ENCODE assay signal across 16 cellular contexts in the genomic region with DNA sequence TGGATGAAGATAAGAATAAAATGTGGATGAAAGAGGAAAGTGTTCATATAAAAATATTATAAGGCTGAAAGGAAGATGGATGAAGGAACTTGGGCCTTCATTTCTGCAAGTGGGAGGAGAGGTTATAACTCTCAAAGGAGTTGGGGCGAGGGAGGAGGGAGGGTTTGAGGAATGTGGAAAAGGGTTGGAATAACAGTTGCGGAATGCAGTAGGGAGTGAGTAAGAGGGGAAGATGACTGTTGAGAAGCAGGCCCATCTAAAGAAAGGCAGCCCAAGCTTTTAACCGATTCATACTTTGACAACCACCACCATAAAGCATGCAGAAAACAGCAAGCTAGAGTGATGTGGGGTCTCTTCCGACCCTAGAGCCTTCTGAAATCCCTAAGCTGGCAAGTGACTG. TPM values are rescaled to one million over a fixed set of nuclear protein-coding genes. Genes with fewer than 3 reads are reported as not detected.
A peak's percentile ranks its signal among the peaks of the same experiment; 100 is the strongest.
DNase-seq lines count a peak whose midpoint lies in the region; ATAC-seq, FAIRE-seq and TF ChIP-seq lines count a peak whose summit lies in the region.
"Had no signal": no experiment of that assay in that cellular context is flagged by ENCODE, and none has a peak within 500 bp of the region (broad histone marks: within the 10 kb centered on the region; RNA-seq: fewer than 3 reads in every experiment).

No MANE protein-coding gene starts in this region.

- H3K36me3 Mint-ChIP-seq in CD14-positive monocyte: peaks cover 0 to 1% of the 10 kb centered on the region in 2 donors
- H3K36me3 Mint-ChIP-seq: IgD-negative memory B cell had no signal

- H2BK5ac ChIP-seq in IMR-90 (ENCODE audit: low read depth, low read length, poor library complexity, severe bottlenecking) (peak overlapping the region; percentile 93), H1 (ENCODE audit: low read depth, low read length) (no peak overlapping the region)

- H2AK5ac ChIP-seq in IMR-90 (ENCODE audit: low read depth, low read length) (peak overlapping the region; percentile 50; the same call in 1 of the 2 replicates), H1 (ENCODE audit: low read depth, low read length) (no peak overlapping the region)

- H2AFZ ChIP-seq in IMR-90 (replicated peaks; ENCODE audit: low read length, poor library complexity): peak overlapping the region; percentile 78
- peak overlapping the region; percentile 91; the same call in 1 of the 2 replicates for H2AFZ ChIP-seq in H1 (ENCODE audit: low read length)

- H3K79me2 ChIP-seq in H1 (ENCODE audit: control insufficient read depth in 1 of 2, insufficient read depth in 2 of 2, low read length in 2 of 2): no peaks in the 10 kb centered on the region

- H3K27ac ChIP-seq in A549 (peak overlapping the region in 1 of 2 experiments; percentile 69; a peak in 3 of 6 replicates), IMR-90 (ENCODE audit: insufficient read depth, low read length) (peak overlapping the region; percentile 89), H1 (ENCODE audit: low read depth, low read length) (no peak overlapping the region), left lung (no peak overlapping the region)
- H3K27ac ChIP-seq: transverse colon had no signal

- H3K27me3 Mint-ChIP-seq in CD14-positive monocyte (ENCODE audit: low read depth in 3 of 3): peaks cover 1 to 2% (median 2%) of the 10 kb centered on the region in 3 donors
- H3K27me3 Mint-ChIP-seq: IgD-negative memory B cell had no signal

- TF ChIP-seq EP300 in A549 (IDR thresholded peaks at IDR 0.05) (no peak), H1 (IDR thresholded peaks at IDR 0.05; ENCODE audit: borderline replicate concordance in 1 of 2, low read depth in 2 of 2, low read length in 2 of 2) (no peak)

- H3K4me1 Mint-ChIP-seq in CD14-positive monocyte: peaks cover 23% of the 10 kb centered on the region
- H3K4me1 Mint-ChIP-seq: activated CD4-positive, alpha-beta memory T cell treated with anti-CD3 and anti-CD28 coated beads, Interleukin-2, amount 10 ng/mL, durations not matched to agents 7 days and 5 days had no signal

- H3K23ac ChIP-seq in IMR-90 (ENCODE audit: low read depth, low read length) (peak overlapping the region; percentile 93), H1 (ENCODE audit: insufficient read length) (no peak overlapping the region)

- H3K4me1 ChIP-seq in A549 (peaks cover 26% of the 10 kb centered on the region), IMR-90 (ENCODE audit: control insufficient read depth, insufficient read depth, low read length) (peaks cover 25% of the 10 kb centered on the region), H1 (replicated peaks in 1 of 4; ENCODE audit: control insufficient read depth in 3 of 4, insufficient read depth in 4 of 4, low read length in 3 of 4) (peaks cover 0 to 4% (median 0%) of the 10 kb centered on the region in 4 experiments; a peak in 3 of 7 replicates), left lung (peaks cover 0 to under 1% of the 10 kb centered on the region in 2 donors)
- H3K4me1 ChIP-seq: transverse colon had no signal

- H3K9me3 ChIP-seq in A549 (no peaks in the 10 kb centered on the region), IMR-90 (ENCODE audit: control insufficient read depth, insufficient read depth, low read length) (no peaks in the 10 kb centered on the region), H1 (ENCODE audit: insufficient read depth in 2 of 2, low read depth in 1 of 2, low read length in 1 of 2) (no peaks in the 10 kb centered on the region), left lung (no peaks in the 10 kb centered on the region)
- H3K9me3 ChIP-seq: adrenal gland, transverse colon had no signal

- peaks cover 0 to 5% of the 10 kb centered on the region in 2 experiments; a peak in 1 of 4 replicates for H3K79me1 ChIP-seq in IMR-90 (ENCODE audit: low read depth in 1 of 2, low read length in 2 of 2)
- no peaks in the 10 kb centered on the region for H3K79me1 ChIP-seq in H1 (ENCODE audit: low read depth, low read length)

- H3K23me2 ChIP-seq in H1 (ENCODE audit: low read depth, low read length): no peaks in the 10 kb centered on the region

- TF ChIP-seq CTCF in A549 (IDR thresholded peaks at IDR 0.05) (no peak), IMR-90 (conservative IDR thresholded peaks at IDR 0.05; ENCODE audit: low read depth, low read length) (no peak), H1 (IDR thresholded peaks at IDR 0.05; ENCODE audit: control extremely low read depth in 1 of 3, insufficient read depth in 1 of 3, low read depth in 1 of 3, low read length in 3 of 3) (no peak), left lung (IDR thresholded peaks at IDR 0.05) (no peak), CD14-positive monocyte (IDR thresholded peaks at IDR 0.05) (no peak), GM13977 (IDR thresholded peaks at IDR 0.05; ENCODE audit: extremely low read depth, insufficient read depth, missing control alignments) (no peak)

- peak overlapping the region; percentile 45 for H2AK9ac ChIP-seq in IMR-90 (replicated peaks; ENCODE audit: low read depth, low read length, poor library complexity)

- in situ Hi-C loops in IMR-90 (cut with MboI; ENCODE audit: low sequenced_read_pairs) (no loop called here), GM13977 (cut with MboI; ENCODE audit: low pct_unique_long_range_greater_than_20kb, low sequenced_read_pairs, unreplicated experiment) (no loop called here)

- H3K27me3 ChIP-seq in IMR-90 (ENCODE audit: control insufficient read depth, insufficient read depth, low read length) (no peaks in the 10 kb centered on the region), H1 (replicated peaks in 1 of 4; ENCODE audit: control insufficient read depth in 3 of 4, extremely low read depth in 1 of 4, insufficient read depth in 3 of 4, low read length in 3 of 4) (no peaks in the 10 kb centered on the region), left lung (no peaks in the 10 kb centered on the region)
- H3K27me3 ChIP-seq: adrenal gland, transverse colon had no signal

- H3K18ac ChIP-seq in IMR-90 (ENCODE audit: low read depth, low read length): peak overlapping the region; percentile 96
- no peak overlapping the region for H3K18ac ChIP-seq in H1 (ENCODE audit: extremely low read depth, low read length)

- intact Hi-C loops in IMR-90 (cut with micrococcal nuclease) (no loop called here), left lung (cut with DNase I) (no loop called here), CD14-positive monocyte (cut with micrococcal nuclease) (no loop called here)

- H3K9ac ChIP-seq in IMR-90 (ENCODE audit: low read depth, low read length) (0 out of 2 replicates have a peak overlapping the region, but pooled peaks have one; percentile 8), H1 (replicated peaks in 1 of 4; ENCODE audit: extremely low read depth in 1 of 4, low read depth in 3 of 4, low read length in 3 of 4) (no peak overlapping the region)

- dilution Hi-C loops in IMR-90 (cut with HindIII; ENCODE audit: low sequenced_read_pairs, unreplicated experiment): no loop called here

- H3K4me3 ChIP-seq in A549: no peak overlapping the region
- no peak overlapping the region for H3K4me3 ChIP-seq in IMR-90 (ENCODE audit: insufficient read depth, low read depth, low read length)
- H3K4me3 ChIP-seq in H1 (ENCODE audit: extremely low read depth in 1 of 4, insufficient read depth in 2 of 4, low read depth in 3 of 4, low read length in 4 of 4): no peak overlapping the region
- no peak overlapping the region for H3K4me3 ChIP-seq in left lung
- H3K4me3 ChIP-seq: adrenal gland, transverse colon had no signal

- ATAC-seq in A549: peak; percentile 64 to 84; a peak in 3 of 6 replicates
- peak; percentile 97 for ATAC-seq in IMR-90 (ENCODE audit: low read depth)
- ATAC-seq in left lung: peak; percentile 70
- ATAC-seq in GM19455 (IDR thresholded peaks at IDR 0.05; ENCODE audit: unreplicated experiment): no peak

- peak overlapping the region; percentile 70 to 98 for H4K8ac ChIP-seq in IMR-90 (ENCODE audit: low read depth in 2 of 2, low read length in 2 of 2)
- H4K8ac ChIP-seq in H1 (ENCODE audit: extremely low read depth, insufficient read depth, low read length): no peak overlapping the region

- no peaks in the 10 kb centered on the region for H4K20me1 ChIP-seq in IMR-90 (ENCODE audit: insufficient read depth, low read length)
- H4K20me1 ChIP-seq in H1 (replicated peaks in 1 of 2; ENCODE audit: control insufficient read depth in 1 of 2, insufficient read depth in 2 of 2, low read length in 2 of 2): no peaks in the 10 kb centered on the region

- no peaks in the 10 kb centered on the region for H3K36me3 ChIP-seq in IMR-90 (ENCODE audit: control insufficient read depth, insufficient read depth, low read length)
- H3K36me3 ChIP-seq in H1 (ENCODE audit: control insufficient read depth in 2 of 4, insufficient read depth in 4 of 4, low read length in 3 of 4): no peaks in the 10 kb centered on the region
- H3K36me3 ChIP-seq in left lung: no peaks in the 10 kb centered on the region
- H3K36me3 ChIP-seq: adrenal gland, transverse colon had no signal

- H4K5ac ChIP-seq in IMR-90 (ENCODE audit: low read depth, low read length): peak overlapping the region; percentile 91
- H4K5ac ChIP-seq in H1 (ENCODE audit: insufficient read length, low read depth, low read length): no peak overlapping the region

- H2BK120ac ChIP-seq in IMR-90 (ENCODE audit: low read depth, low read length): peak overlapping the region; percentile 98
- H2BK120ac ChIP-seq in H1 (replicated peaks; ENCODE audit: low read depth, low read length): no peak overlapping the region

- peak overlapping the region; percentile 94 for H4K91ac ChIP-seq in IMR-90 (ENCODE audit: insufficient read depth, low read depth, low read length)
- H4K91ac ChIP-seq in H1 (replicated peaks; ENCODE audit: insufficient read length, low read length): no peak overlapping the region

- no TSS peak for BruUV-seq in IMR-90 (replicated peaks; lab: Mats Ljungman, UMichigan)

- 68% methylated on average over 4 of the region's 4 CpGs for WGBS in A549 (ENCODE audit: missing lambda C conversion rate)
- no CpG with 5 or more reads among the region's 4 CpGs for WGBS in IMR-90 (ENCODE audit: extremely low coverage in 2 of 2, insufficient read length in 1 of 2), 2 experiments
- 70 to 100% methylated on average over 2 to 4 of the region's 4 CpGs for WGBS in H1 (ENCODE audit: extremely low coverage in 1 of 2, insufficient coverage in 1 of 2, insufficient read length in 1 of 2, insufficient replicate concordance in 2 of 2, low coverage in 1 of 2, low lambda C conversion rate in 2 of 2, missing lambda C conversion rate in 1 of 2), 2 experiments

- peaks cover 0 to 10% (median 2%) of the 10 kb centered on the region in 7 donors for H3K9me3 Mint-ChIP-seq in CD14-positive monocyte
- H3K9me3 Mint-ChIP-seq: activated CD4-positive, alpha-beta memory T cell treated with anti-CD3 and anti-CD28 coated beads, Interleukin-2, amount 10 ng/mL, durations not matched to agents 7 days and 5 days; IgD-negative memory B cell had no signal

- TF ChIP-seq POLR2A in A549 (IDR thresholded peaks at IDR 0.05; ENCODE audit: low read length) (no peak), IMR-90 (IDR thresholded peaks at IDR 0.05; ENCODE audit: low read depth, low read length) (no peak), H1 (IDR thresholded peaks at IDR 0.05; ENCODE audit: control extremely low read depth in 1 of 2, low read depth in 2 of 2, low read length in 2 of 2) (no peak)

- FAIRE-seq in A549 (lab: Jason Lieb, UNC) (no peak), H1 (lab: Jason Lieb, UNC) (no peak)

- H3K4ac ChIP-seq in IMR-90 (ENCODE audit: low read depth, low read length) (peak overlapping the region; percentile 97), H1 (replicated peaks; ENCODE audit: insufficient read length, low read depth, low read length) (no peak overlapping the region)

- H2BK20ac ChIP-seq in IMR-90 (ENCODE audit: low read depth, low read length) (peak overlapping the region; percentile 98), H1 (ENCODE audit: low read length) (no peak overlapping the region)

- peak overlapping the region in 2 of 7 donors; percentile 13 to 31 for H3K27ac Mint-ChIP-seq in CD14-positive monocyte
- H3K27ac Mint-ChIP-seq: activated CD4-positive, alpha-beta memory T cell treated with anti-CD3 and anti-CD28 coated beads, Interleukin-2, amount 10 ng/mL, durations not matched to agents 7 days and 5 days; IgD-negative memory B cell had no signal

- H3K4me2 ChIP-seq in A549 (peak overlapping the region; percentile 29; the same call in 2 of the 3 replicates), IMR-90 (ENCODE audit: low read depth, low read length) (peak overlapping the region; percentile 47), H1 (ENCODE audit: insufficient read depth in 1 of 2, low read depth in 2 of 2, low read length in 2 of 2) (no peak overlapping the region)

- TF ChIP-seq RAD21 in A549 (conservative IDR thresholded peaks at IDR 0.05 in 1 of 2, IDR thresholded peaks at IDR 0.05 in 1 of 2): no peak
- TF ChIP-seq RAD21 in IMR-90 (IDR thresholded peaks at IDR 0.05; ENCODE audit: low read length): no peak
- no peak for TF ChIP-seq RAD21 in H1 (IDR thresholded peaks at IDR 0.05 in 1 of 2, conservative IDR thresholded peaks at IDR 0.05 in 1 of 2; ENCODE audit: low read depth in 2 of 2, low read length in 2 of 2)

- H2BK15ac ChIP-seq in IMR-90 (ENCODE audit: low read depth, low read length) (peak overlapping the region; percentile 97), H1 (ENCODE audit: low read length) (no peak overlapping the region)

- CTCF ChIA-PET in A549 (lab: Yijun Ruan, JAX) (interaction anchor here (1.3 kb wide), 1 partner anchor 14 kb away, joined by 9 read pairs; no protein-coding TSS in a partner anchor), IMR-90 (lab: Yijun Ruan, JAX) (interaction anchor here (0.7 kb wide), 1 partner anchor 49 kb away, joined by 5 read pairs; no protein-coding TSS in a partner anchor), H1 (lab: Charles Lee; ENCODE audit: partially characterized antibody) (interaction anchor here (1.2 to 4.3 kb wide), 4 partner anchors 10 to 23 kb away, joined by 4 to 30 read pairs (median 14); no protein-coding TSS in a partner anchor)

- no peak overlapping the region for H3K4me3 Mint-ChIP-seq in CD14-positive monocyte
- H3K4me3 Mint-ChIP-seq: activated CD4-positive, alpha-beta memory T cell treated with anti-CD3 and anti-CD28 coated beads, Interleukin-2, amount 10 ng/mL, durations not matched to agents 7 days and 5 days; IgD-negative memory B cell had no signal

- H3K14ac ChIP-seq in IMR-90 (replicated peaks; ENCODE audit: low read depth, low read length): peak overlapping the region; percentile 94
- no peak overlapping the region for H3K14ac ChIP-seq in H1 (ENCODE audit: insufficient read length)

- H2BK12ac ChIP-seq in H1 (ENCODE audit: low read depth, low read length): no peak overlapping the region

- H3K56ac ChIP-seq in IMR-90 (ENCODE audit: extremely low read depth, insufficient read depth, low read length) (peak overlapping the region; percentile 97), H1 (replicated peaks; ENCODE audit: insufficient read length, low read depth, low read length) (no peak overlapping the region)

- peak in 1 of 2 experiments; percentile 36 for DNase-seq in A549 (ENCODE audit: low read depth in 1 of 2, low spot score in 1 of 2)
- peak; percentile 90 for DNase-seq in IMR-90
- DNase-seq in H1 (ENCODE audit: low read depth in 1 of 2, low spot score in 2 of 2): peak in 1 of 2 experiments; percentile 7
- DNase-seq in left lung: no peak
- no peak for DNase-seq in NCI-H2227 (lab: John Stamatoyannopoulos, UW; ENCODE audit: unreplicated experiment)
- DNase-seq in CD14-positive monocyte (ENCODE audit: low spot score): no peak
- no peak for DNase-seq in GM13977 (ENCODE audit: low spot score)
- DNase-seq: activated CD4-positive, alpha-beta memory T cell treated with anti-CD3 and anti-CD28 coated beads, Interleukin-2, amount 10 ng/mL, durations not matched to agents 7 days and 5 days; AML-193; NCI-H510A; SW 1271; transverse colon had no signal

- H3K9me1 ChIP-seq in IMR-90 (ENCODE audit: insufficient read depth, low read length): peaks cover 21% of the 10 kb centered on the region

- POLR2A ChIA-PET in A549 (lab: Yijun Ruan, JAX): no interaction called here
- POLR2A ChIA-PET in IMR-90 (lab: Charles Lee; ENCODE audit: unreplicated experiment): no interaction called here
- POLR2A ChIA-PET in H1 (lab: Charles Lee; ENCODE audit: partially characterized antibody): no interaction called here

RNA-seq across cellular contexts. Expression of gene TM4SF4, which starts 8.3 kb away (rescaled TPM):
- polyA plus RNA-seq in A549 (2011; rRNA removed) (17.4 and 38.6 TPM in 2 replicates), A549 (2017; fragmentation: RNase III; extraction: RNeasy Plus Mini Kit Qiagen cat#74134 plus additional on column Dnase treatment) (28.7 to 45.2 TPM (median 32.2 TPM) in 3 replicates), IMR-90 (2012; rRNA removed) (0.60 and 0.67 TPM in 2 replicates), H1 (2011; rRNA removed) (not detected in 2 replicates), CD14-positive monocyte (under 1 TPM in 1 of 2 donors, not detected in 1; 0.08 TPM)
- 6.2 and 9.6 TPM in 2 replicates for polyA plus RNA-seq in A549 (2012; cell fraction: cytosol; rRNA removed)
- polyA plus RNA-seq in A549 (2012; cell fraction: nucleus; rRNA removed): 5.8 and 6.9 TPM in 2 replicates
- 20.8 and 30.0 TPM in 2 replicates for polyA minus RNA-seq in A549 (2011; rRNA and poly(A)+ RNA removed)
- total RNA-seq in IMR-90 (2012; rRNA removed) (1.1 and 1.6 TPM in 2 replicates), left lung (1 to 10 TPM; 1.3 to 2.0 TPM)
- polyA plus RNA-seq in IMR-90 (2012; cell fraction: cytosol; rRNA removed): 0.08 and 0.75 TPM in 2 replicates
- 0.08 TPM in 1 of 2 replicates, not detected in the other for polyA plus RNA-seq in IMR-90 (2012; cell fraction: nucleus; rRNA removed; ENCODE audit: low replicate concordance)
- not detected in 2 replicates for total RNA-seq in H1 (2021; fragmentation: NEBNext Ultra II Directional; extraction: Animal tissue kit (Norgen Biotek cat#: 25700))
- polyA plus RNA-seq in H1 (2011; cell fraction: cytosol; rRNA removed): not detected
- polyA plus RNA-seq in H1 (2011; cell fraction: nucleus; rRNA removed): not detected
- not detected in 4 replicates for polyA plus RNA-seq in H1 (2012, experiment 1 of 2)
- polyA plus RNA-seq in H1 (2012, experiment 2 of 2): not detected
- polyA plus RNA-seq in H1 (2013, experiment 1 of 2): not detected
- not detected for polyA plus RNA-seq in H1 (2013, experiment 2 of 2)
- not detected in 2 replicates for polyA minus RNA-seq in H1 (2011; rRNA and poly(A)+ RNA removed)
- not detected for polyA minus RNA-seq in H1 (2011; cell fraction: cytosol; rRNA and poly(A)+ RNA removed)
- not detected for polyA minus RNA-seq in H1 (2011; cell fraction: nucleus; rRNA and poly(A)+ RNA removed)
- total RNA-seq: activated CD4-positive, alpha-beta memory T cell treated with anti-CD3 and anti-CD28 coated beads, Interleukin-2, amount 10 ng/mL, durations not matched to agents 7 days and 5 days had no signal
- polyA plus RNA-seq: IgD-negative memory B cell, neural cell had no signal

Comparison
In these comparisons a context has a peak if more than half of its experiments do, and no peak if none do; other contexts are left out.
1. H3K4me2 ChIP-seq: peak in A549 (single experiment) and IMR-90 (single experiment); none in H1 (0 of 2).